Comparison of ENCODE assay signal across 8 cellular contexts in genomic region chr19:39481676-39482075, GRCh38. TPM values are rescaled to one million over a fixed set of nuclear protein-coding genes. Genes with fewer than 3 reads are reported as not detected.
A peak's percentile ranks its signal among the peaks of the same experiment; 100 is the strongest.
DNase-seq lines count a peak whose midpoint lies in the region; ATAC-seq and TF ChIP-seq lines count a peak whose summit lies in the region.

No MANE protein-coding gene starts in this region.

- in situ Hi-C loops in GM13976 (cut with MboI; ENCODE audit: low sequenced_read_pairs, unreplicated experiment): no loop called here

- ATAC-seq in naive B cell (ENCODE audit: low read depth in 2 of 2) (no peak), HG03039 (IDR thresholded peaks at IDR 0.05; ENCODE audit: unreplicated experiment) (no peak)

- H3K4me1 Mint-ChIP-seq in naive B cell: peaks cover 19 to 32% (median 20%) of the 10 kb centered on the region in 3 donors

- intact Hi-C loops in colonic mucosa (cut with DNase I): no loop called here

- CTCF ChIA-PET in AG04450 (lab: Charles Lee): no interaction called here

- H3K9ac ChIP-seq in KMS-11 (peak overlapping the region; percentile 94; the same call in 1 of the 2 replicates), colonic mucosa (ENCODE audit: low read depth in 2 of 2, low read length in 2 of 2) (peak overlapping the region; percentile 86 to 91)

- H3K9me3 ChIP-seq in AG04450 (ENCODE audit: control insufficient read depth, insufficient read depth, low read length): no peaks in the 10 kb centered on the region; the same call in 1 of the 2 replicates
- H3K9me3 ChIP-seq in colonic mucosa: no peaks in the 10 kb centered on the region

- peak overlapping the region; percentile 79 for H3K4me2 ChIP-seq in KMS-11

- H3K36me3 ChIP-seq in KMS-11 (ENCODE audit: insufficient read depth) (peaks cover 10% of the 10 kb centered on the region; the same call in 1 of the 2 replicates), colonic mucosa (no peaks in the 10 kb centered on the region)

- H3K36me3 Mint-ChIP-seq in naive B cell: peaks cover 3 to 4% of the 10 kb centered on the region in 2 donors

- TF ChIP-seq CTCF in AG04450 (IDR thresholded peaks at IDR 0.05; ENCODE audit: low read depth, low read length) (no peak), KMS-11 (conservative IDR thresholded peaks at IDR 0.05; ENCODE audit: low read depth, low read length) (no peak), colonic mucosa (IDR thresholded peaks at IDR 0.05) (no peak), GM13976 (IDR thresholded peaks at IDR 0.05; ENCODE audit: borderline replicate concordance, control extremely low read depth, extremely low read depth, insufficient read depth, missing control alignments) (no peak)

- no peaks in the 10 kb centered on the region for H3K9me3 Mint-ChIP-seq in naive B cell

- H3K4me3 ChIP-seq in AG04450 (ENCODE audit: low read depth, low read length) (peak overlapping the region; percentile 100), KMS-11 (IDR thresholded peaks at IDR 0.05; ENCODE audit: insufficient read depth, low read depth, low read length) (no peak overlapping the region), colonic mucosa (peak overlapping the region; percentile 87)

- H3K4me3 Mint-ChIP-seq in naive B cell: peak overlapping the region; percentile 86 to 97 (median 95)

- no peak overlapping the region for H2AFZ ChIP-seq in KMS-11 (ENCODE audit: low read depth)

- peak overlapping the region; percentile 86 to 97 (median 88) for H3K27ac Mint-ChIP-seq in naive B cell

- H3K4me1 ChIP-seq in KMS-11 (ENCODE audit: low read depth, poor library complexity, severe bottlenecking): peaks cover 13% of the 10 kb centered on the region
- H3K4me1 ChIP-seq in colonic mucosa: no peaks in the 10 kb centered on the region

- H4K20me1 ChIP-seq in KMS-11 (ENCODE audit: insufficient read depth): no peaks in the 10 kb centered on the region

- peaks cover 30% of the 10 kb centered on the region for H3K79me2 ChIP-seq in KMS-11 (ENCODE audit: insufficient read depth, low read depth)

- H3K27ac ChIP-seq in AG04450 (ENCODE audit: low read depth, low read length): no peak overlapping the region
- no peak overlapping the region; the same call in 1 of the 2 replicates for H3K27ac ChIP-seq in KMS-11
- H3K27ac ChIP-seq in colonic mucosa: no peak overlapping the region

- H3K27me3 ChIP-seq in AG04450 (ENCODE audit: control insufficient read depth, insufficient read depth, low read length) (no peaks in the 10 kb centered on the region), KMS-11 (ENCODE audit: insufficient read depth, low read depth) (no peaks in the 10 kb centered on the region), colonic mucosa (no peaks in the 10 kb centered on the region)

- no peak for DNase-seq in AG04450 (ENCODE audit: low read depth, low spot score)
- no peak for DNase-seq in colonic mucosa
- no peak for DNase-seq in naive B cell
- DNase-seq in GM13976 (ENCODE audit: low spot score): no peak
- DNase-seq in NK-92 treated with Interleukin-12 subunit alpha and Interleukin-12 subunit beta, amount 100 ng/mL, for 24 hours (lab: John Stamatoyannopoulos, UW): no peak
- DNase-seq in 8988T: no peak

- H3K27me3 Mint-ChIP-seq in naive B cell: no peaks in the 10 kb centered on the region

- POLR2A ChIA-PET in AG04450 (lab: Yijun Ruan, JAX): no interaction called here

RNA-seq across cellular contexts. Expression of gene TIMM50, which starts 1.0 kb away (rescaled TPM):
- polyA plus RNA-seq in AG04450 (2011; rRNA removed) (58.9 and 75.0 TPM in 2 replicates), naive B cell (ENCODE audit: low read depth in 6 of 6) (10 to 100 TPM; 35.4 to 41.9 (median 37.0) TPM)
- polyA minus RNA-seq in AG04450 (2011; rRNA and poly(A)+ RNA removed): 66.5 and 67.2 TPM in 2 replicates
- 10 to 100 TPM; 45.7 to 83.9 TPM for total RNA-seq in colonic mucosa

RNA-seq across cellular contexts. Expression of gene DLL3, which starts 17.1 kb away (rescaled TPM):
- 0.47 and 0.58 TPM in 2 replicates for polyA plus RNA-seq in AG04450 (2011; rRNA removed)
- 0.18 TPM in 1 of 2 replicates, not detected in the other for polyA minus RNA-seq in AG04450 (2011; rRNA and poly(A)+ RNA removed)
- total RNA-seq in colonic mucosa: not detected
- polyA plus RNA-seq in naive B cell (ENCODE audit: low read depth in 6 of 6): under 1 TPM in 4 of 6 donors, not detected in 2; 0.20 to 0.89 (median 0.55) TPM

RNA-seq across cellular contexts. Expression of gene SELENOV, which starts 33.3 kb away (rescaled TPM):
- polyA plus RNA-seq in AG04450 (2011; rRNA removed) (not detected in 2 replicates), naive B cell (ENCODE audit: low read depth in 6 of 6) (not detected)
- polyA minus RNA-seq in AG04450 (2011; rRNA and poly(A)+ RNA removed): not detected in 2 replicates
- total RNA-seq in colonic mucosa: not detected

RNA-seq across cellular contexts. Expression of gene SUPT5H, which starts 36.3 kb away (rescaled TPM):
- polyA plus RNA-seq in AG04450 (2011; rRNA removed) (75.3 and 78.0 TPM in 2 replicates), naive B cell (ENCODE audit: low read depth in 6 of 6) (100 to 1,000 TPM in 1 of 6 donors, 10 to 100 TPM in 5; 48.1 to 119 (median 81.6) TPM)
- 84.5 and 96.0 TPM in 2 replicates for polyA minus RNA-seq in AG04450 (2011; rRNA and poly(A)+ RNA removed)
- 100 to 1,000 TPM in 1 of 2 donors, 10 to 100 TPM in 1; 76.6 to 123 TPM for total RNA-seq in colonic mucosa

RNA-seq across cellular contexts. Expression of gene RPS16, which starts 45.9 kb away (rescaled TPM):
- polyA plus RNA-seq in AG04450 (2011; rRNA removed): 1,488 and 2,094 TPM in 2 replicates
- 1,554 and 2,030 TPM in 2 replicates for polyA minus RNA-seq in AG04450 (2011; rRNA and poly(A)+ RNA removed)
- 1,000 to 10,000 TPM; 1,698 to 1,720 TPM for total RNA-seq in colonic mucosa
- 1,000 to 10,000 TPM; 1,393 to 2,131 (median 1,793) TPM for polyA plus RNA-seq in naive B cell (ENCODE audit: low read depth in 6 of 6)
